ENCODE assay signal across 20 cellular contexts in genomic region chr11:7604331-7604973, GRCh38.
A peak's percentile ranks its signal among the peaks of the same experiment; 100 is the strongest.
DNase-seq lines count a peak whose midpoint lies in the region; ATAC-seq and TF ChIP-seq lines count a peak whose summit lies in the region.
"Had no signal": no experiment of that assay in that cellular context is flagged by ENCODE, and none has a peak within 500 bp of the region (broad histone marks: within the 10 kb centered on the region; RNA-seq: fewer than 3 reads in every experiment).

No MANE protein-coding gene starts in this region.

- no peak for ATAC-seq in GM18870 (IDR thresholded peaks at IDR 0.05; ENCODE audit: unreplicated experiment)
- ATAC-seq in HG03439 (IDR thresholded peaks at IDR 0.05; ENCODE audit: unreplicated experiment): no peak
- ATAC-seq: foreskin keratinocyte, left lung had no signal

- H3K27me3 Mint-ChIP-seq in nephron progenitor cell (ENCODE audit: low read depth, poor library complexity): no peaks in the 10 kb centered on the region
- H3K27me3 Mint-ChIP-seq: activated CD4-positive, alpha-beta memory T cell treated with anti-CD3 and anti-CD28 coated beads for 36 hours had no signal

- H3K36me3 Mint-ChIP-seq in nephron progenitor cell (ENCODE audit: low read depth): peaks cover 13% of the 10 kb centered on the region
- H3K36me3 Mint-ChIP-seq: activated CD4-positive, alpha-beta memory T cell treated with anti-CD3 and anti-CD28 coated beads for 36 hours had no signal

- DNase-seq in A172 (ENCODE audit: low spot score): peak; percentile 6
- peak; percentile 78 for DNase-seq in M059J (ENCODE audit: low read depth)
- DNase-seq in fibroblast of the aortic adventitia (ENCODE audit: low read depth): peak; percentile 36
- DNase-seq in nephron progenitor cell: peak; percentile 8
- no peak for DNase-seq in DMS114 treated with DMSO at 0.1 percent for 48 hours (lab: John Stamatoyannopoulos, UW; ENCODE audit: unreplicated experiment)
- DNase-seq in NCI-H128 (lab: John Stamatoyannopoulos, UW; ENCODE audit: unreplicated experiment): no peak
- DNase-seq: activated CD4-positive, alpha-beta memory T cell treated with anti-CD3 and anti-CD28 coated beads for 36 hours; activated naive CD4-positive, alpha-beta T cell treated with anti-CD3 and anti-CD28 coated beads, Interleukin-2, amount 50 U/mL, for 16 hours; activated T-cell treated with anti-CD3 and anti-CD28 coated beads, Interleukin-2, amount 50 U/mL, for 1 hour; DMS 273 treated with DMSO at 0.1 percent for 48 hours; foreskin keratinocyte; GF-D8; left lung; ovary; tibial artery had no signal

- TF ChIP-seq CTCF in fibroblast of the aortic adventitia (IDR thresholded peaks at IDR 0.05; ENCODE audit: insufficient read depth, low read length) (no peak), nephron progenitor cell (IDR thresholded peaks at IDR 0.05) (no peak)

- H3K4me3 Mint-ChIP-seq in nephron progenitor cell: no peak overlapping the region
- H3K4me3 Mint-ChIP-seq: activated CD4-positive, alpha-beta memory T cell treated with anti-CD3 and anti-CD28 coated beads for 36 hours; T-helper 1 cell treated with Interleukin-12 subunit alpha and Interleukin-12 subunit beta and Interleukin-4 antibody, amounts not matched to agents 30 μg/mL and 1 μg/mL, for 36 hours had no signal

- H3K4me1 Mint-ChIP-seq in nephron progenitor cell: peaks cover 23% of the 10 kb centered on the region

- no peak overlapping the region for H3K4me3 ChIP-seq in fibroblast of the aortic adventitia (ENCODE audit: low read depth, low read length)
- H3K4me3 ChIP-seq: BLaER1, left lung, ovary, smooth muscle cell, tibial artery had no signal

- H3K9me3 Mint-ChIP-seq in nephron progenitor cell: no peaks in the 10 kb centered on the region
- H3K9me3 Mint-ChIP-seq: activated CD4-positive, alpha-beta memory T cell treated with anti-CD3 and anti-CD28 coated beads for 36 hours; T-helper 1 cell treated with Interleukin-12 subunit alpha and Interleukin-12 subunit beta and Interleukin-4 antibody, amounts not matched to agents 30 μg/mL and 1 μg/mL, for 36 hours had no signal

- H3K27ac Mint-ChIP-seq in nephron progenitor cell: no peak overlapping the region
- H3K27ac Mint-ChIP-seq: activated CD4-positive, alpha-beta memory T cell treated with anti-CD3 and anti-CD28 coated beads for 36 hours; T-helper 1 cell treated with Interleukin-12 subunit alpha and Interleukin-12 subunit beta and Interleukin-4 antibody, amounts not matched to agents 30 μg/mL and 1 μg/mL, for 36 hours had no signal

Comparison
In these comparisons a context has a peak if more than half of its experiments do, and no peak if none do; other contexts are left out.
1. DNase-seq: peak in A172 (single experiment), M059J (single experiment), fibroblast of the aortic adventitia (single experiment) and nephron progenitor cell (single experiment); none in DMS114 treated with DMSO at 0.1 percent for 48 hours (single experiment) and NCI-H128 (single experiment).